ENCODE assay signal across 7 cellular contexts in the genomic region with DNA sequence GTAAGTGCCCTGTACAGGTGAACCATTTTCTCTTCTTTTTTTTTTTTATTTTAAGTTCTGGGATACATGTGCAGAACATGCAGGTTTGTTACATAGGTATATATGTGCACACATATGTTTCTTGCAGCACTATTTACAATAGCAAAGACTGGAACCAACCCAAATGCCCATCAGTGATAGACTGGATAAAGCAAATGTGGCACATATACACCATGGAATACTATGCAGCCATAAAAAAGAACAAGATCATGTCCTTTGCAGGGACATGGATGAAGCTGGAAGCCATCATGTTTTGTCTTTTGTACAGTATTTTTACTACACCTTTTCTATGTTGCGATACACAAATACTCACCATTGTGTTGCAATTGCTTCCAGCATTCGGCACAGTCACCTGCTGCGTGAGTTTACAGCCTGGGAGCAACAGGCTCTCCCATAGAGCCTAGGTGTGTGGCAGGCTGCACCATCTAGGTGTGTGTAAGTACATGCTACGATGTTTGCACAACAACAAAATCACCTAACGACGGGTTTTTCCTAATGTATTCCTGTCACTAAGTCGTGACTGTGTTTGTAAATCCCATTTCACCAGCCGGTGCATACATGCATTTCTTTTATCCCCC. TPM values are rescaled to one million over a fixed set of nuclear protein-coding genes. Genes with fewer than 3 reads are reported as not detected.
DNase-seq lines count a peak whose midpoint lies in the region; ATAC-seq and TF ChIP-seq lines count a peak whose summit lies in the region.
"Not testable (repeated sequence)": the region's sequence is repeated elsewhere in the genome, so short reads cannot be mapped to it uniquely, and the experiment has no call there.

No MANE protein-coding gene starts in this region.

- not testable (repeated sequence) for H3K4me3 Mint-ChIP-seq in CD4-positive, alpha-beta T cell; activated naive CD8-positive, alpha-beta T cell treated with anti-CD3 and anti-CD28 coated beads, Interleukin-2, amount 10 ng/mL, durations not matched to agents 7 days and 5 days; endodermal cell

- intact Hi-C loops in CD4-positive, alpha-beta T cell (cut with DNase I, micrococcal nuclease); sigmoid colon (cut with DNase I): not testable (repeated sequence)

- not testable (repeated sequence) for H3K27me3 Mint-ChIP-seq in CD4-positive, alpha-beta T cell; activated naive CD8-positive, alpha-beta T cell treated with anti-CD3 and anti-CD28 coated beads, Interleukin-2, amount 10 ng/mL, durations not matched to agents 7 days and 5 days; endodermal cell (ENCODE audit: insufficient read depth)

- ATAC-seq in CD4-positive, alpha-beta T cell (ENCODE audit: poor library complexity); activated naive CD8-positive, alpha-beta T cell treated with anti-CD3 and anti-CD28 coated beads, Interleukin-2, amount 10 ng/mL, durations not matched to agents 7 days and 5 days (ENCODE audit: low read depth): not testable (repeated sequence)

- H3K14ac ChIP-seq in neuronal stem cell (ENCODE audit: low read length): not testable (repeated sequence)

- not testable (repeated sequence) for DNase-seq in CD4-positive, alpha-beta T cell; activated naive CD8-positive, alpha-beta T cell treated with anti-CD3 and anti-CD28 coated beads, Interleukin-2, amount 10 ng/mL, durations not matched to agents 7 days and 5 days; neuronal stem cell (ENCODE audit: low spot score)
- DNase-seq in activated CD8-positive, alpha-beta memory T cell treated with anti-CD3 and anti-CD28 coated beads for 24 hours: peak; percentile 15
- DNase-seq in endodermal cell: peak; percentile 10
- peak; percentile 27 for DNase-seq in islet precursor cell
- peak; percentile 45 for DNase-seq in sigmoid colon

- not testable (repeated sequence) for H3K36me3 ChIP-seq in endodermal cell (ENCODE audit: control insufficient read depth, insufficient read depth, low read length); neuronal stem cell (replicated peaks in 1 of 2; ENCODE audit: control insufficient read depth in 2 of 2, insufficient read depth in 2 of 2, low read length in 2 of 2)
- peaks cover 0 to 21% (median 0%) of the 10 kb centered on the region in 4 donors for H3K36me3 ChIP-seq in sigmoid colon

- 89 to 94% methylated on average over 5 to 8 of the region's 8 CpGs for WGBS in endodermal cell (ENCODE audit: insufficient coverage in 1 of 2, insufficient read length in 1 of 2), 2 experiments
- WGBS in neuronal stem cell (ENCODE audit: extremely low coverage in 2 of 2, insufficient read length in 2 of 2, insufficient replicate concordance in 1 of 2), 2 donors: no CpG with 5 or more reads among the region's 8 CpGs
- 84 to 89% methylated on average over 8 of the region's 8 CpGs for WGBS in sigmoid colon, 2 donors

- not testable (repeated sequence) for H2BK5ac ChIP-seq in neuronal stem cell (ENCODE audit: low read length)

- CTCF ChIA-PET in CD4-positive, alpha-beta T cell (lab: Charles Lee): not testable (repeated sequence)

- H3K27ac Mint-ChIP-seq in CD4-positive, alpha-beta T cell: peak overlapping the region; percentile 57
- H3K27ac Mint-ChIP-seq in activated naive CD8-positive, alpha-beta T cell treated with anti-CD3 and anti-CD28 coated beads, Interleukin-2, amount 10 ng/mL, durations not matched to agents 7 days and 5 days: peak overlapping the region; percentile 45
- H3K27ac Mint-ChIP-seq in endodermal cell: not testable (repeated sequence)

- TF ChIP-seq POLR2A in sigmoid colon (IDR thresholded peaks at IDR 0.05): not testable (repeated sequence)

- not testable (repeated sequence) for H3K23ac ChIP-seq in neuronal stem cell (ENCODE audit: low read depth, low read length, poor library complexity)

- H4K91ac ChIP-seq in neuronal stem cell (ENCODE audit: low read depth, low read length, poor library complexity): not testable (repeated sequence)

- not testable (repeated sequence) for H3K79me1 ChIP-seq in neuronal stem cell (ENCODE audit: low read depth, low read length)

- H2BK120ac ChIP-seq in neuronal stem cell (ENCODE audit: low read depth, low read length): not testable (repeated sequence)

- not testable (repeated sequence) for H3K27ac ChIP-seq in CD4-positive, alpha-beta T cell (ENCODE audit: low read depth, low read length); endodermal cell (ENCODE audit: low read depth, low read length); neuronal stem cell (replicated peaks; ENCODE audit: low read length); sigmoid colon

- not testable (repeated sequence) for H2BK15ac ChIP-seq in neuronal stem cell (ENCODE audit: low read length)

- H3K36me3 Mint-ChIP-seq in CD4-positive, alpha-beta T cell (ENCODE audit: low read depth); endodermal cell (ENCODE audit: low read depth): not testable (repeated sequence)
- peaks cover 13% of the 10 kb centered on the region for H3K36me3 Mint-ChIP-seq in activated naive CD8-positive, alpha-beta T cell treated with anti-CD3 and anti-CD28 coated beads, Interleukin-2, amount 10 ng/mL, durations not matched to agents 7 days and 5 days

- H2AK5ac ChIP-seq in neuronal stem cell (ENCODE audit: low read depth, low read length): not testable (repeated sequence)

- not testable (repeated sequence) for H3K9me3 Mint-ChIP-seq in CD4-positive, alpha-beta T cell; activated naive CD8-positive, alpha-beta T cell treated with anti-CD3 and anti-CD28 coated beads, Interleukin-2, amount 10 ng/mL, durations not matched to agents 7 days and 5 days; endodermal cell

- not testable (repeated sequence) for H3K9ac ChIP-seq in endodermal cell (ENCODE audit: extremely low read depth, low read length, poor library complexity, severe bottlenecking)
- H3K9ac ChIP-seq in neuronal stem cell (ENCODE audit: low read depth, low read length, poor library complexity): peak overlapping the region; percentile 64

- not testable (repeated sequence) for H3K4ac ChIP-seq in neuronal stem cell (ENCODE audit: low read length)

- not testable (repeated sequence) for H3K4me1 ChIP-seq in endodermal cell (ENCODE audit: control insufficient read depth, insufficient read depth, low read length); neuronal stem cell (ENCODE audit: control insufficient read depth in 2 of 2, insufficient read depth in 1 of 2, low read depth in 1 of 2, low read length in 2 of 2); sigmoid colon

- POLR2A ChIA-PET in CD4-positive, alpha-beta T cell (lab: Charles Lee): not testable (repeated sequence)
- POLR2A ChIA-PET in activated naive CD8-positive, alpha-beta T cell treated with anti-CD3 and anti-CD28 coated beads, Interleukin-2, amount 10 ng/mL, durations not matched to agents 7 days and 5 days (lab: Charles Lee): interaction anchor here (0.9 kb wide), 1 partner anchor 21 kb away, joined by 3 read pairs; no protein-coding TSS in a partner anchor

- not testable (repeated sequence) for H3K9me3 ChIP-seq in CD4-positive, alpha-beta T cell (ENCODE audit: control insufficient read depth, low read length); endodermal cell (ENCODE audit: control insufficient read depth, low read length); neuronal stem cell (replicated peaks in 1 of 2; ENCODE audit: control insufficient read depth in 2 of 2, insufficient read depth in 1 of 2, low read depth in 1 of 2, low read length in 2 of 2); sigmoid colon

- TF ChIP-seq EP300 in sigmoid colon (IDR thresholded peaks at IDR 0.05): not testable (repeated sequence)

- not testable (repeated sequence) for H2BK12ac ChIP-seq in neuronal stem cell (ENCODE audit: low read length)

- not testable (repeated sequence) for H3K4me3 ChIP-seq in endodermal cell (ENCODE audit: low read length); neuronal stem cell (ENCODE audit: low read length in 2 of 2); sigmoid colon

- not testable (repeated sequence) for H4K8ac ChIP-seq in neuronal stem cell (ENCODE audit: low read depth, low read length)

- not testable (repeated sequence) for H3K27me3 ChIP-seq in CD4-positive, alpha-beta T cell (ENCODE audit: control insufficient read depth, insufficient read depth, low read length); endodermal cell (ENCODE audit: control insufficient read depth, insufficient read depth, low read length, poor library complexity, severe bottlenecking); neuronal stem cell (ENCODE audit: control insufficient read depth in 3 of 3, insufficient read depth in 3 of 3, low read depth in 1 of 3, low read length in 3 of 3); sigmoid colon

- not testable (repeated sequence) for H3K18ac ChIP-seq in neuronal stem cell (ENCODE audit: low read length)

- H3K4me2 ChIP-seq in neuronal stem cell (ENCODE audit: insufficient read depth, low read length, poor library complexity, severe bottlenecking): not testable (repeated sequence)

- TF ChIP-seq CTCF in CD4-positive, alpha-beta T cell (IDR thresholded peaks at IDR 0.05); endodermal cell (conservative IDR thresholded peaks at IDR 0.05); sigmoid colon (IDR thresholded peaks at IDR 0.05): not testable (repeated sequence)

- H3K4me1 Mint-ChIP-seq in CD4-positive, alpha-beta T cell (ENCODE audit: low read depth): peaks cover 22% of the 10 kb centered on the region
- peaks cover 21% of the 10 kb centered on the region for H3K4me1 Mint-ChIP-seq in activated naive CD8-positive, alpha-beta T cell treated with anti-CD3 and anti-CD28 coated beads, Interleukin-2, amount 10 ng/mL, durations not matched to agents 7 days and 5 days
- not testable (repeated sequence) for H3K4me1 Mint-ChIP-seq in endodermal cell

- not testable (repeated sequence) for H2AFZ ChIP-seq in neuronal stem cell (ENCODE audit: low read length)

RNA-seq across cellular contexts. Expression of a gene that starts 20.4 kb away (rescaled TPM):
- 10 to 100 TPM; 97.2 to 98.0 TPM for total RNA-seq in CD4-positive, alpha-beta T cell
- 10 to 100 TPM; 50.5 to 56.7 TPM for total RNA-seq in activated naive CD8-positive, alpha-beta T cell treated with anti-CD3 and anti-CD28 coated beads, Interleukin-2, amount 10 ng/mL, durations not matched to agents 7 days and 5 days
- total RNA-seq in endodermal cell: 10 to 100 TPM; 22.1 to 28.6 TPM
- polyA plus RNA-seq in endodermal cell (2013, experiment 1 of 2): 32.9 TPM
- 28.4 TPM for polyA plus RNA-seq in endodermal cell (2013, experiment 2 of 2)
- 29.2 TPM for polyA plus RNA-seq in neuronal stem cell (2013, experiment 1 of 2)
- 30.5 TPM for polyA plus RNA-seq in neuronal stem cell (2013, experiment 2 of 2)
- total RNA-seq in sigmoid colon: 10 to 100 TPM; 29.2 to 67.6 (median 37.3) TPM
- polyA plus RNA-seq in sigmoid colon: 10 to 100 TPM; 38.4 to 56.5 (median 46.2) TPM
